17 cellular contexts compared by ENCODE assay signal in the genomic region with DNA sequence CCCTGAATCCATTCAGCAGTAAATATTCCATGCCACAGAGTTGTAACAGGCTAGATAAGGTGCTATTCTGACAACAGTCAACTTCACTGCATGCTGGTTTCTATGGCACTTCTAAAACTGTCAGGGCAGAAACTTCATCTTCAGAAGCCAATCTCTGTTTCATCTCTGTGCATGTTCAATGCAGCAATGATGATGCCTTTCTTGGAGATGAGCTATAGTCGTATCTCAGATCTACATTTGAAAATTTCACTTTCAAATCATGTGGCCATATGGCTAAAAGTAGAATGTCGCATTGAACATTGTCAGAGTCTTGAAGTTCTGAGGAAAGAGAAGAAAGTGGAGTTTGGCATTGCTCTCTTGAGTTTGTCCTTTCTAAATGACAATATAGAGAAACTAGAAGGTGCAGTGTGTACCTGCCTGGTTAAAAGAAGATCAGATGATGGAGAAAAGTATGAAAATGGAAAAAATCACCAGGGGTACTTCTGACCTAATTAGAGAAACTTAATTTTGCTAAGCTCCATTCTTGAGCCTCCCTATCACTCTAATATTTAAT. TPM values are rescaled to one million over a fixed set of nuclear protein-coding genes. Genes with fewer than 3 reads are reported as not detected.
DNase-seq lines count a peak whose midpoint lies in the region; ATAC-seq lines count a peak whose summit lies in the region.
"Had no signal": no experiment of that assay in that cellular context is flagged by ENCODE, and none has a peak within 500 bp of the region (broad histone marks: within the 10 kb centered on the region; RNA-seq: fewer than 3 reads in every experiment).

No MANE protein-coding gene starts in this region.

- H3K9me3 ChIP-seq in effector memory CD4-positive, alpha-beta T cell (ENCODE audit: control insufficient read depth, low read length): no peaks in the 10 kb centered on the region
- H3K9me3 ChIP-seq: A549 had no signal

- in situ Hi-C loops in KBM-7 (cut with MboI; ENCODE audit: low pct_unique_long_range_greater_than_20kb, low sequenced_read_pairs): no loop called here

- no peaks in the 10 kb centered on the region for H3K9me3 Mint-ChIP-seq in activated naive CD4-positive, alpha-beta T cell treated with anti-CD3 and anti-CD28 coated beads, Interleukin-2, amount 50 U/mL, for 72 hours
- H3K9me3 Mint-ChIP-seq: activated B cell treated with CpG ODN at 0.5 μM for 24 hours; CD4-positive, alpha-beta memory T cell had no signal

- ATAC-seq in activated naive CD4-positive, alpha-beta T cell treated with anti-CD3 and anti-CD28 coated beads, Interleukin-2, amount 50 U/mL, for 72 hours: peak; percentile 18 to 79
- peak; percentile 71 for ATAC-seq in GM21619 (IDR thresholded peaks at IDR 0.05; ENCODE audit: unreplicated experiment)
- ATAC-seq in HG03342 (IDR thresholded peaks at IDR 0.05; ENCODE audit: unreplicated experiment): peak; percentile 58
- ATAC-seq: A549, HCT116, K562 had no signal

- no peak for DNase-seq in activated naive CD4-positive, alpha-beta T cell treated with anti-CD3 and anti-CD28 coated beads, Interleukin-2, amount 50 U/mL, for 72 hours (ENCODE audit: low spot score in 2 of 2)
- DNase-seq in activated naive CD4-positive, alpha-beta T cell treated with Interleukin-2 at 50 U/mL for 16 hours: no peak
- DNase-seq in hypothalamus (lab: John Stamatoyannopoulos, UW) (no peak), NCI-H2196 treated with DMSO at 0.1 percent for 48 hours (lab: John Stamatoyannopoulos, UW; ENCODE audit: unreplicated experiment) (no peak), KBM-7 (no peak)
- DNase-seq in effector memory CD4-positive, alpha-beta T cell: no peak
- DNase-seq: activated B cell treated with CpG ODN at 0.5 μM for 24 hours; CD4-positive, alpha-beta memory T cell; EL; NCI-H1417; NCI-H446; OCI-M1 had no signal

- H3K27ac Mint-ChIP-seq in activated naive CD4-positive, alpha-beta T cell treated with anti-CD3 and anti-CD28 coated beads, Interleukin-2, amount 50 U/mL, for 72 hours: no peak overlapping the region
- H3K27ac Mint-ChIP-seq: activated B cell treated with CpG ODN at 0.5 μM for 24 hours; CD4-positive, alpha-beta memory T cell had no signal

- H3K27ac ChIP-seq in effector memory CD4-positive, alpha-beta T cell (ENCODE audit: insufficient read depth, low read length, poor library complexity, severe bottlenecking): no peak overlapping the region
- H3K27ac ChIP-seq: A549 had no signal

- H3K27me3 ChIP-seq in effector memory CD4-positive, alpha-beta T cell (replicated peaks; ENCODE audit: control insufficient read depth, insufficient read depth, low read length, poor library complexity, severe bottlenecking): no peaks in the 10 kb centered on the region

- H3K4me3 ChIP-seq in effector memory CD4-positive, alpha-beta T cell (ENCODE audit: insufficient read depth, low read depth, low read length, poor library complexity, severe bottlenecking): no peak overlapping the region
- H3K4me3 ChIP-seq: A549, K562 had no signal

- H3K4me1 ChIP-seq in effector memory CD4-positive, alpha-beta T cell (ENCODE audit: control insufficient read depth, insufficient read depth, low read length, poor library complexity, severe bottlenecking): no peaks in the 10 kb centered on the region
- H3K4me1 ChIP-seq: A549 had no signal

- H3K36me3 Mint-ChIP-seq in activated naive CD4-positive, alpha-beta T cell treated with anti-CD3 and anti-CD28 coated beads, Interleukin-2, amount 50 U/mL, for 72 hours: peaks cover 0 to 5% of the 10 kb centered on the region in 2 donors

- peaks cover 27% of the 10 kb centered on the region for H3K36me3 ChIP-seq in effector memory CD4-positive, alpha-beta T cell (ENCODE audit: control insufficient read depth, insufficient read depth, low read length)

RNA-seq across cellular contexts. Expression of gene VSTM2L, which starts 49.0 kb away (rescaled TPM):
- under 1 TPM; 0.30 to 0.33 TPM for total RNA-seq in activated naive CD4-positive, alpha-beta T cell treated with anti-CD3 and anti-CD28 coated beads, Interleukin-2, amount 50 U/mL, for 72 hours
- total RNA-seq: activated B cell treated with CpG ODN at 0.5 μM for 24 hours; CD4-positive, alpha-beta memory T cell; K562 had no signal
